Comparison of ENCODE assay signal across 33 cellular contexts in the genomic region with DNA sequence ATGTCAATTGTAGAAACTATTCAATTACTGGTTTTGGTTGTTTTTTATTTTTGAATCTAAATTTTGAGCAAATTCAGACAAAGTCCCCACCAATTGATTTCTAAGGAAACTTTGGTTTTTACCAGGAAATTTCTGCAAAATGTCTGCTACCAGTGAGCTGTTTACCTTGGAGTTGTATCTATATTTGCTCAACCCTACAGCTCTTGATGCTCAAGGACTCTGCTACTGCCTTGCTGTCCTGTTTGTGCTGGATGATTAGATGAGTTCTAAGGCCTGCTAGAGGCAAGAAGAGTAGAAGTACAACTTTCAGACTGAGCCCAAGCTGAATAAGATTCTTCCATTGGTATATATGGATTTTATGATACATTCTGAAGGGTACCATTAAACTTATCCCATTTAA.
"Had no signal": no experiment of that assay in that cellular context is flagged by ENCODE, and none has a peak within 500 bp of the region (broad histone marks: within the 10 kb centered on the region; RNA-seq: fewer than 3 reads in every experiment).

No MANE protein-coding gene starts in this region.

- H3K4me3 ChIP-seq: left lung, lung, neural progenitor cell, ovary, prostate gland, sigmoid colon, spleen, suprapubic skin, thoracic aorta, tibial artery, upper lobe of right lung had no signal

- H3K27ac Mint-ChIP-seq: immature natural killer cell; mesothelial cell of epicardium; naive B cell; natural killer cell; nephron progenitor cell; neural progenitor cell; stimulated activated effector memory CD8-positive, alpha-beta T cell treated with anti-CD3 and anti-CD28 coated beads, Interleukin-12 subunit alpha, Interleukin-12 subunit beta, amount 100 ng/mL, for 72 hours; stimulated activated naive CD8-positive, alpha-beta T cell treated with anti-CD3 and anti-CD28 coated beads, Interleukin-15, Interleukin-2, amounts not matched to agents 100 ng/mL and 50 ng/mL, for 24 hours had no signal

- H3K9ac ChIP-seq: neural progenitor cell had no signal

- H3K36me3 ChIP-seq: left lung, neural progenitor cell, neutrophil, ovary, prostate gland, sigmoid colon, spleen, suprapubic skin, thoracic aorta, tibial artery, upper lobe of right lung had no signal

- DNase-seq: hypothalamus; immature natural killer cell; kidney; left colon; left lung; mesendoderm; naive B cell; natural killer cell; nephron progenitor cell; occipital lobe; ovary; posterior cingulate gyrus; retina; right cardiac atrium; sigmoid colon; small intestine; spleen; stimulated activated CD4-positive, alpha-beta T cell treated with anti-CD3 and anti-CD28 coated beads, Interleukin-4, amount 100 ng/mL, for 24 hours; stimulated activated naive CD4-positive, alpha-beta T cell; tibial artery; trophoblast cell; upper lobe of right lung had no signal

- H3K4me1 ChIP-seq: left lung, prostate gland, sigmoid colon, spleen, tibial artery, upper lobe of right lung had no signal

- H3K36me3 Mint-ChIP-seq: mesothelial cell of epicardium; naive B cell; natural killer cell; neural progenitor cell; stimulated activated effector memory CD8-positive, alpha-beta T cell treated with anti-CD3 and anti-CD28 coated beads, Interleukin-12 subunit alpha, Interleukin-12 subunit beta, amount 100 ng/mL, for 72 hours had no signal

- FAIRE-seq: islet of Langerhans, kidney, small intestine, urothelium cell line had no signal

- H3K9me3 ChIP-seq: left lung, neutrophil, ovary, prostate gland, sigmoid colon, spleen, suprapubic skin, thoracic aorta, tibial artery, upper lobe of right lung had no signal

- H3K9me3 Mint-ChIP-seq: immature natural killer cell; mesothelial cell of epicardium; natural killer cell; nephron progenitor cell; neural progenitor cell; stimulated activated naive CD8-positive, alpha-beta T cell treated with anti-CD3 and anti-CD28 coated beads, Interleukin-15, Interleukin-2, amounts not matched to agents 100 ng/mL and 50 ng/mL, for 24 hours had no signal

- H3K27me3 Mint-ChIP-seq: naive B cell; stimulated activated naive CD8-positive, alpha-beta T cell treated with anti-CD3 and anti-CD28 coated beads, Interleukin-15, Interleukin-2, amounts not matched to agents 100 ng/mL and 50 ng/mL, for 24 hours had no signal

- H3K4me2 ChIP-seq: neural progenitor cell had no signal

- H3K27ac ChIP-seq: left lung, neural progenitor cell, neutrophil, ovary, prostate gland, sigmoid colon, spleen, suprapubic skin, thoracic aorta, tibial artery, upper lobe of right lung had no signal

- ATAC-seq: left colon; left lung; natural killer cell; right cardiac atrium; stimulated activated effector memory CD8-positive, alpha-beta T cell treated with anti-CD3 and anti-CD28 coated beads, Interleukin-12 subunit alpha, Interleukin-12 subunit beta, amount 100 ng/mL, for 72 hours; upper lobe of right lung had no signal

- H3K4me1 Mint-ChIP-seq: immature natural killer cell, naive B cell, natural killer cell had no signal

- H3K4me3 Mint-ChIP-seq: immature natural killer cell; mesothelial cell of epicardium; naive B cell; natural killer cell; nephron progenitor cell; neural progenitor cell; stimulated activated effector memory CD8-positive, alpha-beta T cell treated with anti-CD3 and anti-CD28 coated beads, Interleukin-12 subunit alpha, Interleukin-12 subunit beta, amount 100 ng/mL, for 72 hours; stimulated activated naive CD8-positive, alpha-beta T cell treated with anti-CD3 and anti-CD28 coated beads, Interleukin-15, Interleukin-2, amounts not matched to agents 100 ng/mL and 50 ng/mL, for 24 hours had no signal

- H2AFZ ChIP-seq: neural progenitor cell had no signal

- H3K27me3 ChIP-seq: left lung, neural progenitor cell, neutrophil, ovary, sigmoid colon, spleen, suprapubic skin, tibial artery, upper lobe of right lung had no signal
